In the genomic region with DNA sequence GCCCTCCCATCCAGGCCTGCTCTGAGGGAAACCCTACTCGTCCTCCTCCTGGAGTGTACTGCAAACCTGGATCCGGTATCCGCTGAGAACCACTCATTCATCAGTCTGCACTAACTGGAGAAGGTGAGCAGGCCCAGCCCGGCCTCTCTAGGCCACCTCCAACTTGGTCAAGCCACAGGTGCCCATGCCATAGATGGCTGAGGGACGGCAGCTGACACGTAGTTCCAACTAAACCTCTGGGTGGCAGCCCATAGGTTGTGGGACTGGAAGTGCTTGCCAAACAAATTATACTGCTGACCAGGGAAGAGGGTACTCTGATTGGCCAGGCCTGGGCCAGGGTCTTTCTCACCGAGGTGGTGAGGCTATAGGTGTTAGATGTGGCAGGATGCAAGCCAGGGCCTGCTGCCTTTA, we compare ENCODE assay signal across 16 cellular contexts. TPM values are rescaled to one million over a fixed set of nuclear protein-coding genes. Genes with fewer than 3 reads are reported as not detected.
DNase-seq lines count a peak whose midpoint lies in the region; ATAC-seq and TF ChIP-seq lines count a peak whose summit lies in the region.
"Had no signal": no experiment of that assay in that cellular context is flagged by ENCODE, and none has a peak within 500 bp of the region (broad histone marks: within the 10 kb centered on the region; RNA-seq: fewer than 3 reads in every experiment).

No MANE protein-coding gene starts in this region.

- H3K27ac Mint-ChIP-seq in H9: peak overlapping the region; percentile 92 to 94 (median 94)
- peak overlapping the region in 1 of 5 experiments; percentile 43 for H3K27ac Mint-ChIP-seq in brain
- no peak overlapping the region for H3K27ac Mint-ChIP-seq in HFFc6
- H3K27ac Mint-ChIP-seq in CD4-positive, alpha-beta memory T cell: no peak overlapping the region

- H3K9me3 ChIP-seq in BLaER1 treated with 17β-estradiol and CSF1 and Interleukin-3, amounts not matched to agents 10 nM and 100 nM (replicated peaks in 1 of 11): peaks cover 2 to 7% (median 4%) of the 10 kb centered on the region in 11 experiments; a peak in 19 of 22 replicates
- no peaks in the 10 kb centered on the region for H3K9me3 ChIP-seq in H9 (ENCODE audit: control insufficient read depth, low read depth, low read length)
- H3K9me3 ChIP-seq in CD4-positive, alpha-beta memory T cell (ENCODE audit: control insufficient read depth in 1 of 2, low read length in 2 of 2): no peaks in the 10 kb centered on the region
- H3K9me3 ChIP-seq in upper lobe of right lung: no peaks in the 10 kb centered on the region
- H3K9me3 ChIP-seq: pancreas, SJSA1 had no signal

- no peak overlapping the region for H3K23ac ChIP-seq in H9 (ENCODE audit: insufficient read length, low read depth, low read length)

- H3K36me3 Mint-ChIP-seq in H9 (ENCODE audit: insufficient read depth in 1 of 3, low read depth in 3 of 3): peaks cover 5 to 36% (median 15%) of the 10 kb centered on the region in 3 experiments
- H3K36me3 Mint-ChIP-seq in brain: peaks cover 38% of the 10 kb centered on the region
- H3K36me3 Mint-ChIP-seq in HFFc6 (ENCODE audit: low read depth): peaks cover 7% of the 10 kb centered on the region
- H3K36me3 Mint-ChIP-seq in CD4-positive, alpha-beta memory T cell: peaks cover 3 to 15% of the 10 kb centered on the region in 2 donors

- H2BK12ac ChIP-seq in H9 (ENCODE audit: insufficient read length, low read depth, low read length): no peak overlapping the region

- H3K4me3 ChIP-seq in BLaER1 treated with 17β-estradiol and CSF1 and Interleukin-3, amounts not matched to agents 10 nM and 100 nM: peak overlapping the region in 3 of 10 experiments; percentile 3 to 23 (median 9); a peak in 5 of 20 replicates
- H3K4me3 ChIP-seq in CD4-positive, alpha-beta memory T cell (ENCODE audit: low read length in 2 of 2): no peak overlapping the region
- H3K4me3 ChIP-seq in upper lobe of right lung: no peak overlapping the region
- H3K4me3 ChIP-seq: cardiac muscle cell, pancreas, SJSA1 had no signal

- no peak overlapping the region for H2BK120ac ChIP-seq in H9 (ENCODE audit: low read depth, low read length, poor library complexity, severe bottlenecking)

- peaks cover 0 to 14% (median 0%) of the 10 kb centered on the region in 11 experiments; a peak in 2 of 22 replicates for H3K36me3 ChIP-seq in BLaER1 treated with 17β-estradiol and CSF1 and Interleukin-3, amounts not matched to agents 10 nM and 100 nM
- no peaks in the 10 kb centered on the region for H3K36me3 ChIP-seq in CD4-positive, alpha-beta memory T cell (ENCODE audit: insufficient read depth, low read length)
- no peaks in the 10 kb centered on the region for H3K36me3 ChIP-seq in upper lobe of right lung
- H3K36me3 ChIP-seq: cardiac muscle cell, pancreas had no signal

- no peak for ATAC-seq in upper lobe of right lung
- ATAC-seq: foreskin keratinocyte, pancreas had no signal

- peaks cover 93 to 95% of the 10 kb centered on the region in 2 experiments for H3K4me1 Mint-ChIP-seq in H9
- peaks cover 96% of the 10 kb centered on the region for H3K4me1 Mint-ChIP-seq in brain
- peaks cover 33% of the 10 kb centered on the region for H3K4me1 Mint-ChIP-seq in HFFc6 (ENCODE audit: low read depth)
- H3K4me1 Mint-ChIP-seq in CD4-positive, alpha-beta memory T cell: peaks cover under 1 to 11% (median 6%) of the 10 kb centered on the region in 4 donors

- H3K56ac ChIP-seq in H9 (ENCODE audit: insufficient read length, low read depth, low read length): no peak overlapping the region

- H3K27me3 Mint-ChIP-seq in H9 (ENCODE audit: low read depth) (peaks cover 37% of the 10 kb centered on the region), brain (peaks cover 67% of the 10 kb centered on the region), HFFc6 (ENCODE audit: insufficient read depth) (peaks cover 19% of the 10 kb centered on the region)
- no peaks in the 10 kb centered on the region for H3K27me3 Mint-ChIP-seq in CD4-positive, alpha-beta memory T cell

- H4K8ac ChIP-seq in H9 (replicated peaks; ENCODE audit: insufficient read length, low read depth, low read length): no peak overlapping the region

- peak overlapping the region; percentile 32 for H3K14ac ChIP-seq in H9 (ENCODE audit: insufficient read depth, low read length)

- no peaks in the 10 kb centered on the region; the same call in 1 of the 2 replicates for H3K79me2 ChIP-seq in H9 (ENCODE audit: insufficient read depth, low read length)

- CTCF ChIA-PET in CD4-positive, alpha-beta memory T cell (lab: Charles Lee; ENCODE audit: partially characterized antibody): no interaction called here

- no peak overlapping the region for H3K4ac ChIP-seq in H9 (ENCODE audit: low read depth, low read length)

- peaks cover 67 to 100% (median 99%) of the 10 kb centered on the region in 11 experiments; a peak in 21 of 22 replicates for H4K20me1 ChIP-seq in BLaER1 treated with 17β-estradiol and CSF1 and Interleukin-3, amounts not matched to agents 10 nM and 100 nM
- H4K20me1 ChIP-seq in H9 (ENCODE audit: control insufficient read depth, insufficient read depth, insufficient read length): no peaks in the 10 kb centered on the region

- peak overlapping the region; percentile 59 for H3K18ac ChIP-seq in H9 (ENCODE audit: insufficient read length, low read depth, low read length)

- TF ChIP-seq CTCF in H9 (conservative IDR thresholded peaks at IDR 0.05): 0 out of 3 replicates have a peak, but pooled peaks have one; percentile 31
- no peak for TF ChIP-seq CTCF in brain (conservative IDR thresholded peaks at IDR 0.05)
- TF ChIP-seq CTCF in HFFc6 (IDR thresholded peaks at IDR 0.05): no peak; the same call in 1 of the 2 replicates
- TF ChIP-seq CTCF in upper lobe of right lung (IDR thresholded peaks at IDR 0.05): no peak

- H3K9me3 Mint-ChIP-seq in H9: peaks cover 6 to 7% of the 10 kb centered on the region in 2 experiments
- H3K9me3 Mint-ChIP-seq in brain: peaks cover 0 to 11% (median 6%) of the 10 kb centered on the region in 5 experiments
- H3K9me3 Mint-ChIP-seq in HFFc6: peaks cover 6% of the 10 kb centered on the region; the same call in 1 of the 2 replicates
- no peaks in the 10 kb centered on the region for H3K9me3 Mint-ChIP-seq in CD4-positive, alpha-beta memory T cell

- no peaks in the 10 kb centered on the region for H3K27me3 ChIP-seq in BLaER1 treated with 17β-estradiol and CSF1 and Interleukin-3, amounts not matched to agents 10 nM and 100 nM
- no peaks in the 10 kb centered on the region for H3K27me3 ChIP-seq in H9 (ENCODE audit: insufficient read depth, low read length)
- H3K27me3 ChIP-seq in CD4-positive, alpha-beta memory T cell (ENCODE audit: insufficient read depth, low read length): no peaks in the 10 kb centered on the region
- no peaks in the 10 kb centered on the region for H3K27me3 ChIP-seq in upper lobe of right lung
- H3K27me3 ChIP-seq: cardiac muscle cell, foreskin keratinocyte, pancreas, SJSA1 had no signal

- peak overlapping the region in 5 of 11 experiments; percentile 9 to 53 (median 32); a peak in 8 of 22 replicates for H3K9ac ChIP-seq in BLaER1 treated with 17β-estradiol and CSF1 and Interleukin-3, amounts not matched to agents 10 nM and 100 nM
- H3K9ac ChIP-seq in H9 (ENCODE audit: extremely low read depth, insufficient read length, low read length): no peak overlapping the region

- no peaks in the 10 kb centered on the region for H3K79me1 ChIP-seq in H9 (ENCODE audit: insufficient read depth, low read depth, low read length, poor library complexity, severe bottlenecking)

- no peak overlapping the region for H2AFZ ChIP-seq in H9 (ENCODE audit: low read length)

- no peak overlapping the region for H3T11ph ChIP-seq in H9 (ENCODE audit: low read length)

- no peak overlapping the region for H2BK15ac ChIP-seq in H9 (ENCODE audit: low read depth, low read length)

- POLR2A ChIA-PET in CD4-positive, alpha-beta memory T cell (lab: Charles Lee; ENCODE audit: partially characterized antibody): no interaction called here

- H3K27ac ChIP-seq in BLaER1 treated with 17β-estradiol and CSF1 and Interleukin-3, amounts not matched to agents 10 nM and 100 nM: peak overlapping the region in 9 of 11 experiments; percentile 0 to 77 (median 58); a peak in 13 of 22 replicates
- peak overlapping the region; percentile 85 for H3K27ac ChIP-seq in H9 (ENCODE audit: insufficient read length, low read depth, low read length)
- no peak overlapping the region for H3K27ac ChIP-seq in CD4-positive, alpha-beta memory T cell (ENCODE audit: low read depth, low read length)
- H3K27ac ChIP-seq in upper lobe of right lung: no peak overlapping the region
- H3K27ac ChIP-seq: cardiac muscle cell, foreskin keratinocyte, pancreas, SJSA1 had no signal

- WGBS in H9 (ENCODE audit: extremely low coverage, insufficient read length, low lambda C conversion rate): no CpG with 5 or more reads among the region's 7 CpGs

- H3K23me2 ChIP-seq in H9 (ENCODE audit: insufficient read length, low read depth, low read length, poor library complexity, severe bottlenecking): peaks cover 2% of the 10 kb centered on the region

- H4K5ac ChIP-seq in H9 (ENCODE audit: insufficient read length, low read depth, low read length): no peak overlapping the region

- H3K4me3 Mint-ChIP-seq in H9 (peak overlapping the region; percentile 39 to 49; a peak in 2 of 5 replicates), brain (peak overlapping the region in 3 of 5 experiments; percentile 46 to 87 (median 69)), HFFc6 (no peak overlapping the region)
- H3K4me3 Mint-ChIP-seq in CD4-positive, alpha-beta memory T cell: no peak overlapping the region

- no peak overlapping the region for H4K91ac ChIP-seq in H9 (ENCODE audit: insufficient read length, low read depth, low read length)

- DNase-seq in H9 (peak; percentile 71), myocyte (ENCODE audit: low read depth) (peak; percentile 49), HFFc6 (no peak), NCI-H510A treated with DMSO at 0.1 percent for 48 hours (lab: John Stamatoyannopoulos, UW) (no peak), upper lobe of right lung (no peak)
- no peak for DNase-seq in CD4-positive, alpha-beta memory T cell
- DNase-seq: activated naive CD4-positive, alpha-beta T cell treated with Interleukin-2 at 50 U/mL for 16 hours; DMS79 treated with DMSO at 0.1 percent for 48 hours; foreskin keratinocyte; NCI-H2171; T1000 had no signal

- H2AK5ac ChIP-seq in H9 (ENCODE audit: insufficient read length, low read length): no peak overlapping the region

- H2BK20ac ChIP-seq in H9 (ENCODE audit: low read depth, low read length, poor library complexity, severe bottlenecking): no peak overlapping the region

- peak overlapping the region; percentile 47 to 94 (median 82) for H3K4me2 ChIP-seq in BLaER1 treated with 17β-estradiol and CSF1 and Interleukin-3, amounts not matched to agents 10 nM and 100 nM
- H3K4me2 ChIP-seq in H9 (ENCODE audit: insufficient read depth, insufficient read length, low read length): peak overlapping the region; percentile 35

- H2BK5ac ChIP-seq in H9 (ENCODE audit: insufficient read length, low read length): no peak overlapping the region

- intact Hi-C loops in CD4-positive, alpha-beta memory T cell (cut with micrococcal nuclease): no loop called here
- intact Hi-C loops in upper lobe of right lung (cut with DNase I): no loop called here

- peaks cover 86 to 98% (median 94%) of the 10 kb centered on the region in 10 experiments for H3K4me1 ChIP-seq in BLaER1 treated with 17β-estradiol and CSF1 and Interleukin-3, amounts not matched to agents 10 nM and 100 nM
- H3K4me1 ChIP-seq in H9 (ENCODE audit: insufficient read depth, low read length) (peaks cover 37% of the 10 kb centered on the region), upper lobe of right lung (peaks cover 22% of the 10 kb centered on the region)
- H3K4me1 ChIP-seq in CD4-positive, alpha-beta memory T cell (ENCODE audit: insufficient read depth, low read length): peaks cover 1% of the 10 kb centered on the region
- H3K4me1 ChIP-seq: foreskin keratinocyte had no signal

RNA-seq across cellular contexts. Expression of a gene that starts 5.9 kb away (rescaled TPM):
- total RNA-seq in H9 (2021) (0.88 and 1.2 TPM in 2 replicates), myocyte (2.5 TPM in 2 replicates), upper lobe of right lung (2.0 TPM)
- polyA plus RNA-seq in brain (ENCODE audit: insufficient read depth, low read depth, low replicate concordance): 0.02 TPM
- polyA plus RNA-seq in myocyte (2012): 0.47 TPM
- under 1 TPM; 0.41 to 0.76 (median 0.43) TPM for total RNA-seq in HFFc6 (2021; fragmentation: NEBNext Ultra II Directional; extraction: Animal tissue kit (Norgen Biotek cat#: 25700))
- under 1 TPM; 0.36 to 0.38 TPM for total RNA-seq in CD4-positive, alpha-beta memory T cell
- polyA plus RNA-seq in CD4-positive, alpha-beta memory T cell: under 1 TPM; 0.03 to 0.10 TPM

Comparison
In these comparisons a context has a peak if more than half of its experiments do, and no peak if none do; other contexts are left out.
1. H3K27ac ChIP-seq: peak in BLaER1 treated with 17β-estradiol and CSF1 and Interleukin-3, amounts not matched to agents 10 nM and 100 nM (9 of 11) and H9 (single experiment); none in CD4-positive, alpha-beta memory T cell (single experiment) and upper lobe of right lung (single experiment).
2. DNase-seq: peak in H9 (single experiment) and myocyte (single experiment); none in HFFc6 (single experiment), NCI-H510A treated with DMSO at 0.1 percent for 48 hours (single experiment), CD4-positive, alpha-beta memory T cell (0 of 5) and upper lobe of right lung (single experiment).
3. H3K27ac Mint-ChIP-seq: peak in H9 (3 of 3); none in HFFc6 (single experiment) and CD4-positive, alpha-beta memory T cell (0 of 7).
4. H3K4me3 Mint-ChIP-seq: peak in H9 (2 of 2) and brain (3 of 5); none in HFFc6 (single experiment) and CD4-positive, alpha-beta memory T cell (0 of 8).